In the genomic region with DNA sequence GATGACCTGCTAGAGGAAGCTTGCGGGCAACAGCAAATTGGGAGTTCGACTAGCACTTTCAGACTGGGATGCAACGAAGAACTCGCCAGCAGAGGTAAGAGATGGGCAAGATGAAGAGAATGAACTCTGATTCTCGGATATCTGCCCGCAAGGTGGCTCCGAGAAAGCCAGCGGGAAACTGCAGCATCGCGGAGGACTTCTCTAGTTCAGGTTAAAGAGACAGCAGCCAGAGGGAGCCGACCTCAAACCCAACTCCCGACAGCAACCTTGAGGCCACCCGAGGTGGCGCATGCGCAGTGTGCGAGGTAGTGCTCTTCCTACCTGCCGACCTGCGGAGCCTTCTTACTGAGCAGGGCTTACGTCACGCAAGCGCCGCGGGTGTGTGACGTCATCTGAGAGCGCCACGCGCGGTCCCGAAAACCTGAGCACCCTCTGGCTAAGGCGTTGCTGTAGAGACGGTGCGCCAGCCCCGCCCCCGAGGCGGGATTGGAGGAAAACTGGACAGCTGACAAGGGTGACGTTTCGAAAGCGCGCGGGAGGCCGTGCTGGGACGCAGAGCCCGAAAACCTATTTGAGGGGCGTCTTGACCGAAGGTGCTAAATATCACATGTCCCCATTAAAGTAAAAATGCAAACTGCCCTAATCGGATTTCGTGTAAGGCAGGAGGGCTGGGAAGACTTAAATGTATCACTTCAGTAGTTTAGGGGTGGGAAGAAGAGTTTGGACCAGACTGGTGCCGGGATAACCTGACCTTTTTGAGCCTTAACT, we compare ENCODE assay signal across 8 cellular contexts.
DNase-seq lines count a peak whose midpoint lies in the region; ATAC-seq and TF ChIP-seq lines count a peak whose summit lies in the region.

No MANE protein-coding gene starts in this region.

- peak overlapping the region; percentile 87 for H3K4me3 Mint-ChIP-seq in dendritic cell treated with granulocyte-macrophage colony-stimulating factor and Interleukin-4, amounts not matched to agents 40 ng/mL and 50 ng/mL, for 4 days

- ATAC-seq in GM19372 (IDR thresholded peaks at IDR 0.05; ENCODE audit: low read depth, unreplicated experiment) (peak; percentile 80), HG03558 (IDR thresholded peaks at IDR 0.05; ENCODE audit: extremely low read depth, unreplicated experiment) (peak; percentile 60), left lobe of liver (peak; percentile 95)

- peaks cover 42% of the 10 kb centered on the region for H3K4me1 Mint-ChIP-seq in dendritic cell treated with granulocyte-macrophage colony-stimulating factor and Interleukin-4, amounts not matched to agents 40 ng/mL and 50 ng/mL, for 4 days (ENCODE audit: low read depth)

- peaks cover 7% of the 10 kb centered on the region for H3K36me3 Mint-ChIP-seq in dendritic cell treated with granulocyte-macrophage colony-stimulating factor and Interleukin-4, amounts not matched to agents 40 ng/mL and 50 ng/mL, for 4 days (ENCODE audit: low read depth)

- peak overlapping the region; percentile 56 for H3K27ac ChIP-seq in C4-2B

- H3K27me3 Mint-ChIP-seq in dendritic cell treated with granulocyte-macrophage colony-stimulating factor and Interleukin-4, amounts not matched to agents 40 ng/mL and 50 ng/mL, for 4 days: peaks cover 26% of the 10 kb centered on the region

- H3K27ac Mint-ChIP-seq in dendritic cell treated with granulocyte-macrophage colony-stimulating factor and Interleukin-4, amounts not matched to agents 40 ng/mL and 50 ng/mL, for 4 days: peak overlapping the region; percentile 85

- no peak for TF ChIP-seq CTCF in C4-2B (conservative IDR thresholded peaks at IDR 0.05)

- DNase-seq in NCI-H748 (lab: John Stamatoyannopoulos, UW; ENCODE audit: unreplicated experiment) (peak; percentile 98), left lobe of liver (ENCODE audit: low spot score) (peak; percentile 100)
- DNase-seq in activated CD4-positive, alpha-beta T cell treated with anti-CD3 and anti-CD28 coated beads, Interleukin-2, amount 50 U/mL, for 24 hours (ENCODE audit: low read depth in 1 of 2, low spot score in 1 of 2): peak; percentile 99 to 100
- peak; percentile 99 to 100 for DNase-seq in stimulated activated CD4-positive, alpha-beta T cell treated with anti-CD3 and anti-CD28 coated beads, Interleukin-2, amount 100 ng/mL, for 24 hours

- H3K9me3 Mint-ChIP-seq in dendritic cell treated with granulocyte-macrophage colony-stimulating factor and Interleukin-4, amounts not matched to agents 40 ng/mL and 50 ng/mL, for 4 days: no peaks in the 10 kb centered on the region

- intact Hi-C loops in dendritic cell treated with granulocyte-macrophage colony-stimulating factor and Interleukin-4, amounts not matched to agents 40 ng/mL and 50 ng/mL, for 4 days (cut with micrococcal nuclease): loop anchor here (5.0 kb wide), 1 partner anchor 164 kb away; no protein-coding TSS in a partner anchor

Comparison
In these comparisons a context has a peak if more than half of its experiments do, and no peak if none do; other contexts are left out.
1. Peak in every context shown above with its lines: DNase-seq, ATAC-seq and H3K27ac ChIP-seq.